11 cellular contexts compared by ENCODE assay signal in the genomic region with DNA sequence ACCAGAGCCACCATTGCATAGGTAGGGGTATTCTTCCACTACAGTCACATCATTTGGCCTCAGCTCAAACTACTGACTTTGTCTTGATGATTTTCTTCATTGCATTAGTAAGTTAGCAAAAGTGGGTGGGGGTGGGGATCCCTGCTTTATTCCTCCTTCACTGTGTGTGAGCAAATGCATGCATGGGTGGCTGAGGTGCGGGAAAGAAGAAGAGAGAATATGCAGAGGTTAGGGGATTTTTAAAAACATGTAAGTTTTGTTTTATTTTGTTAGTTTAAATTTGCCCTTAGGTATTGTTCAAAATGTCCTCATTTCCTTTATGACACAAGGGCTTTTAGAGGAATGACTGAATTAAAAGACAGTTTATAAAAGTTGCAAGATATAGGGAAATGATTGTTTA.
DNase-seq lines count a peak whose midpoint lies in the region; ATAC-seq, FAIRE-seq and TF ChIP-seq lines count a peak whose summit lies in the region.
"Had no signal": no experiment of that assay in that cellular context is flagged by ENCODE, and none has a peak within 500 bp of the region (broad histone marks: within the 10 kb centered on the region; RNA-seq: fewer than 3 reads in every experiment).

No MANE protein-coding gene starts in this region.

- no peaks in the 10 kb centered on the region for H3F3A ChIP-seq in Loucy (ENCODE audit: low read depth)

- H3K9ac ChIP-seq in Loucy (ENCODE audit: low read depth, low read length, poor library complexity, severe bottlenecking) = no peak overlapping the region

- H3K4me3 ChIP-seq in Loucy (ENCODE audit: low read length, poor library complexity, severe bottlenecking) = peak overlapping the region; percentile 14
- H3K4me3 ChIP-seq: right atrium auricular region had no signal

- ATAC-seq in GM18511 (IDR thresholded peaks at IDR 0.05; ENCODE audit: unreplicated experiment) (peak; percentile 34), GM21423 (IDR thresholded peaks at IDR 0.05; ENCODE audit: unreplicated experiment) (peak; percentile 25), HG02981 (IDR thresholded peaks at IDR 0.05; ENCODE audit: unreplicated experiment) (peak; percentile 22)

- no peaks in the 10 kb centered on the region for H4K20me1 ChIP-seq in Loucy (ENCODE audit: insufficient read depth, low read length, poor library complexity, severe bottlenecking)

- peak overlapping the region; percentile 66 for H2AFZ ChIP-seq in Loucy (ENCODE audit: low read length)

- H3K36me3 ChIP-seq in Loucy (ENCODE audit: insufficient read depth, low read length) = no peaks in the 10 kb centered on the region
- H3K36me3 ChIP-seq: right atrium auricular region had no signal

- DNase-seq in activated CD4-positive, alpha-beta T cell treated with anti-CD3 and anti-CD28 coated beads, Interleukin-2, amount 50 U/mL, for 4 hours = no peak
- no peak for DNase-seq in NOMO-1 treated with dmso at 0.1 percent for 144 hours (lab: John Stamatoyannopoulos, UW; ENCODE audit: unreplicated experiment)
- DNase-seq in RCC 7860 (ENCODE audit: low spot score) = no peak
- DNase-seq in dermis blood vessel endothelial cell = no peak
- DNase-seq: H9, hippocampal formation had no signal

- H3K9me3 ChIP-seq in Loucy (ENCODE audit: insufficient read depth, low read depth, low read length) = no peaks in the 10 kb centered on the region
- H3K9me3 ChIP-seq: right atrium auricular region had no signal

- FAIRE-seq in RCC 7860 (lab: Jason Lieb, UNC) = no peak

- H3K27me3 ChIP-seq in Loucy (ENCODE audit: insufficient read depth, low read length, poor library complexity, severe bottlenecking) = no peaks in the 10 kb centered on the region
- H3K27me3 ChIP-seq: right atrium auricular region had no signal

- no peaks in the 10 kb centered on the region for H3K9me2 ChIP-seq in Loucy (replicated peaks; ENCODE audit: low read depth, low read length)

- no peaks in the 10 kb centered on the region for H3K4me1 ChIP-seq in Loucy (ENCODE audit: insufficient read depth, low read length, poor library complexity, severe bottlenecking)
- H3K4me1 ChIP-seq: right atrium auricular region had no signal

- no peaks in the 10 kb centered on the region for H3K79me2 ChIP-seq in Loucy (ENCODE audit: insufficient read depth, low read length)

- TF ChIP-seq CTCF in Loucy (conservative IDR thresholded peaks at IDR 0.05; ENCODE audit: low read length) = no peak

- H3K4me2 ChIP-seq in Loucy (ENCODE audit: low read depth, low read length, poor library complexity, severe bottlenecking) = peak overlapping the region; percentile 43
